ENCODE assay signal across 9 cellular contexts in genomic region chr11:49190287-49190686, GRCh38. TPM values are rescaled to one million over a fixed set of nuclear protein-coding genes. Genes with fewer than 3 reads are reported as not detected.
"Had no signal": no experiment of that assay in that cellular context is flagged by ENCODE, and none has a peak within 500 bp of the region (broad histone marks: within the 10 kb centered on the region; RNA-seq: fewer than 3 reads in every experiment).

No MANE protein-coding gene starts in this region.

RNA-seq across cellular contexts. Expression of gene FOLH1, which starts 18.1 kb away (rescaled TPM):
- total RNA-seq: activated CD4-positive, alpha-beta T cell treated with anti-CD3 and anti-CD28 coated beads for 36 hours; activated CD4-positive, alpha-beta T cell treated with anti-CD3 and anti-CD28 coated beads, Interleukin-2, amount 10 ng/mL, durations not matched to agents 7 days and 5 days; activated CD8-positive, alpha-beta T cell treated with anti-CD3 and anti-CD28 coated beads, Interleukin-2, amount 10 ng/mL, durations not matched to agents 7 days and 5 days; activated naive CD8-positive, alpha-beta T cell treated with anti-CD3 and anti-CD28 coated beads, Interleukin-2, amount 10 ng/mL, durations not matched to agents 7 days and 5 days; activated T-helper 2 cell treated with anti-CD3 and anti-CD28 coated beads, Interferon-gamma antibody, Interleukin-2, Interleukin-4, amounts not matched to agents 10 μg/mL and 5 μg/mL and 100 μg/mL, durations not matched to agents 14 hours and 24 hours and 36 hours; bronchial epithelial cell; MCF 10A; SJCRH30; WTC11 had no signal
